ENCODE assay signal across 14 cellular contexts in the genomic region with DNA sequence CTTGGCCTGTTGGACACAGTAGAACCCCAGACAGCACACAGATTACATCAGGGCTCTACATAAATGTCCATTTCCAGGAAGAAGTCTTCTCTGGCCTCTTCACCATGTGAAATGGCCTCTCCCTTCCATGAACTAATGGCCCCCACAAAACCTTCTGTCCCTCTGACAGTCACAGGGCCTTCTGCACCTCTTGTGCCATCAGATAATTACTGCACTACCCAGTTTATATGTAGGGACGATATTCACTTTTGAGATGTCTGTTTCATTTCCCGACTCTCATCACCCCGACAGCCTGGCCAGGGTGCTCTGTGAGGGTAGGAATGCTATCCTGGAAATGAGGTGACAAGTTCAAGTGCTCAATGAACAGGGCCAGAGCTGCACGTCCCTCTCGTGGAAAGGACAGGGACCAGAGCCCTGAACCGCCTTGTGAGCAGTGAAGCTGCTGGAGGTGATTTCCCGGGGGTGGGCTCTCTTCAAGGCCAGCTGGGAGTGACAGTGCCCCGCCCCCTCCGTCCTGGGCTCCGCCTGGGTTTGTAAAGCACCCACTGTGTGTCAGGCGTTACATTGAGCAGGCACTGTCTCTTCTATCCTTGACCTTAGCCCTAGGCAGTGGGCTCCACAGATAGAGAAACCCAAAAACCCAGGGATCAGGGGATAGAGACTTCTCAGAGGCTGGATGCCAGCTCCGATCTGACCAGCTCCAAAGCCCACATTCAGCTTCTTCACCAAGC. TPM values are rescaled to one million over a fixed set of nuclear protein-coding genes. Genes with fewer than 3 reads are reported as not detected.
DNase-seq lines count a peak whose midpoint lies in the region; ATAC-seq and TF ChIP-seq lines count a peak whose summit lies in the region.
"Had no signal": no experiment of that assay in that cellular context is flagged by ENCODE, and none has a peak within 500 bp of the region (broad histone marks: within the 10 kb centered on the region; RNA-seq: fewer than 3 reads in every experiment).

No MANE protein-coding gene starts in this region.

- CTCF ChIA-PET in activated CD8-positive, alpha-beta memory T cell treated with anti-CD3 and anti-CD28 coated beads, Interleukin-2, amount 10 ng/mL, durations not matched to agents 7 days and 5 days (lab: Charles Lee): interaction anchor here (0.7 to 2.4 kb wide), 9 partner anchors 11 to 99 kb away, joined by 3 to 12 read pairs (median 5); no protein-coding TSS in a partner anchor

- H3K4me1 ChIP-seq in osteoblast (ENCODE audit: insufficient read depth, low read length): no peaks in the 10 kb centered on the region

- H3K9me3 Mint-ChIP-seq in activated CD8-positive, alpha-beta memory T cell treated with anti-CD3 and anti-CD28 coated beads, Interleukin-2, amount 10 ng/mL, durations not matched to agents 7 days and 5 days (ENCODE audit: low read depth): no peaks in the 10 kb centered on the region

- H3K27me3 ChIP-seq in osteoblast (ENCODE audit: insufficient read depth, low read length): peaks cover 29% of the 10 kb centered on the region

- no peak overlapping the region for H2AFZ ChIP-seq in osteoblast (ENCODE audit: low read length)

- H3K36me3 ChIP-seq in osteoblast (ENCODE audit: insufficient read depth, low read length): no peaks in the 10 kb centered on the region
- H3K36me3 ChIP-seq: esophagus squamous epithelium, thoracic aorta had no signal

- no peak overlapping the region for H3K4me3 ChIP-seq in osteoblast (ENCODE audit: insufficient read depth, low read length)
- H3K4me3 ChIP-seq: coronary artery, HAP-1, thoracic aorta had no signal

- no peak for DNase-seq in activated CD8-positive, alpha-beta memory T cell treated with anti-CD3 and anti-CD28 coated beads, Interleukin-2, amount 10 ng/mL, durations not matched to agents 7 days and 5 days
- no peak for DNase-seq in activated CD8-positive, alpha-beta memory T cell treated with anti-CD3 and anti-CD28 coated beads, Interleukin-2, amount 50 U/mL, for 48 hours
- no peak for DNase-seq in T-helper 17 cell
- peak; percentile 69 for DNase-seq in Right ventricle myocardium superior
- peak; percentile 70 for DNase-seq in osteoblast (ENCODE audit: insufficient read length, low spot score, missing footprints)
- DNase-seq: esophagus squamous epithelium, NCI-H1930, T-helper 9 cell had no signal

- H3K79me2 ChIP-seq in osteoblast (ENCODE audit: insufficient read depth, low read length): no peaks in the 10 kb centered on the region

- no peak overlapping the region for H3K4me2 ChIP-seq in osteoblast (ENCODE audit: insufficient read depth, low read length)

- H3K36me3 Mint-ChIP-seq in activated CD8-positive, alpha-beta memory T cell treated with anti-CD3 and anti-CD28 coated beads, Interleukin-2, amount 10 ng/mL, durations not matched to agents 7 days and 5 days: peaks cover 21% of the 10 kb centered on the region
- H3K36me3 Mint-ChIP-seq in T-helper 17 cell (ENCODE audit: low read depth): peaks cover 12% of the 10 kb centered on the region

- ATAC-seq in activated CD8-positive, alpha-beta memory T cell treated with anti-CD3 and anti-CD28 coated beads, Interleukin-2, amount 10 ng/mL, durations not matched to agents 7 days and 5 days: no peak
- no peak for ATAC-seq in T-helper 17 cell
- peak; percentile 9 for ATAC-seq in Right ventricle myocardium superior (ENCODE audit: poor library complexity)
- ATAC-seq in activated CD4-positive, CD25-positive, alpha-beta regulatory T cell treated with anti-CD3 and anti-CD28 coated beads, Interleukin-2, amount 50 U/mL, for 24 hours: no peak
- no peak for ATAC-seq in GM21723 (IDR thresholded peaks at IDR 0.05; ENCODE audit: unreplicated experiment)
- no peak for ATAC-seq in HG03439 (IDR thresholded peaks at IDR 0.05; ENCODE audit: unreplicated experiment)

- no peaks in the 10 kb centered on the region for H4K20me1 ChIP-seq in osteoblast (ENCODE audit: insufficient read depth, low read length)

- H3K4me1 Mint-ChIP-seq in activated CD8-positive, alpha-beta memory T cell treated with anti-CD3 and anti-CD28 coated beads, Interleukin-2, amount 10 ng/mL, durations not matched to agents 7 days and 5 days: peaks cover 23% of the 10 kb centered on the region
- H3K4me1 Mint-ChIP-seq in T-helper 17 cell: peaks cover 25% of the 10 kb centered on the region

- peak overlapping the region; percentile 97 for H3K27ac Mint-ChIP-seq in activated CD8-positive, alpha-beta memory T cell treated with anti-CD3 and anti-CD28 coated beads, Interleukin-2, amount 10 ng/mL, durations not matched to agents 7 days and 5 days
- peak overlapping the region; percentile 92 for H3K27ac Mint-ChIP-seq in T-helper 17 cell

- H3K9me3 ChIP-seq in T-helper 17 cell (ENCODE audit: control insufficient read depth, low read length, poor library complexity, severe bottlenecking) (no peaks in the 10 kb centered on the region), osteoblast (ENCODE audit: low read depth, low read length) (no peaks in the 10 kb centered on the region)
- H3K9me3 ChIP-seq: esophagus squamous epithelium, HAP-1, thoracic aorta had no signal

- peak overlapping the region; percentile 78 for H3K4me3 Mint-ChIP-seq in activated CD8-positive, alpha-beta memory T cell treated with anti-CD3 and anti-CD28 coated beads, Interleukin-2, amount 10 ng/mL, durations not matched to agents 7 days and 5 days
- H3K4me3 Mint-ChIP-seq in T-helper 17 cell: peak overlapping the region; percentile 95

- H3K27ac ChIP-seq in osteoblast (ENCODE audit: low read depth, low read length): no peak overlapping the region
- H3K27ac ChIP-seq: coronary artery, thoracic aorta had no signal

- H3K27me3 Mint-ChIP-seq in activated CD8-positive, alpha-beta memory T cell treated with anti-CD3 and anti-CD28 coated beads, Interleukin-2, amount 10 ng/mL, durations not matched to agents 7 days and 5 days: peaks cover 25% of the 10 kb centered on the region
- peaks cover 9% of the 10 kb centered on the region for H3K27me3 Mint-ChIP-seq in T-helper 17 cell

- TF ChIP-seq CTCF in osteoblast (IDR thresholded peaks at IDR 0.05; ENCODE audit: extremely low read depth, low read depth, low read length): no peak

- intact Hi-C loops in Right ventricle myocardium superior (cut with DNase I): loop anchor here (5.0 kb wide), 2 partner anchors 42 to 102 kb away; no protein-coding TSS in a partner anchor

RNA-seq across cellular contexts. Expression of gene FAM78A, which starts 3.1 kb away (rescaled TPM):
- 10 to 100 TPM; 76.8 to 80.0 TPM for total RNA-seq in activated CD8-positive, alpha-beta memory T cell treated with anti-CD3 and anti-CD28 coated beads, Interleukin-2, amount 10 ng/mL, durations not matched to agents 7 days and 5 days
- 10 to 100 TPM; 59.5 to 60.4 TPM for total RNA-seq in T-helper 17 cell
- total RNA-seq in Right ventricle myocardium superior: 55.7 TPM
- 0.36 and 0.59 TPM in 2 replicates for total RNA-seq in osteoblast

RNA-seq across cellular contexts. Expression of gene PLPP7, which starts 10.2 kb away (rescaled TPM):
- total RNA-seq in activated CD8-positive, alpha-beta memory T cell treated with anti-CD3 and anti-CD28 coated beads, Interleukin-2, amount 10 ng/mL, durations not matched to agents 7 days and 5 days: not detected
- total RNA-seq in T-helper 17 cell (under 1 TPM in 1 of 2 donors, not detected in 1; 0.17 TPM), Right ventricle myocardium superior (115 TPM), osteoblast (16.3 and 18.0 TPM in 2 replicates)

Comparison
In these comparisons a context has a peak if more than half of its experiments do, and no peak if none do; other contexts are left out.
1. DNase-seq: peak in Right ventricle myocardium superior (single experiment) and osteoblast (single experiment); none in activated CD8-positive, alpha-beta memory T cell treated with anti-CD3 and anti-CD28 coated beads, Interleukin-2, amount 10 ng/mL, durations not matched to agents 7 days and 5 days (single experiment), activated CD8-positive, alpha-beta memory T cell treated with anti-CD3 and anti-CD28 coated beads, Interleukin-2, amount 50 U/mL, for 48 hours (single experiment) and T-helper 17 cell (0 of 3).
2. RNA of gene FAM78A, which starts 3.1 kb away (total RNA-seq): 76.8 to 80.0 TPM in activated CD8-positive, alpha-beta memory T cell treated with anti-CD3 and anti-CD28 coated beads, Interleukin-2, amount 10 ng/mL, durations not matched to agents 7 days and 5 days, 59.5 to 60.4 TPM in T-helper 17 cell and 55.7 TPM in Right ventricle myocardium superior (single experiment); 0.36 to 0.59 TPM in osteoblast; every median in the first group is over 10 times any median in the second.
3. RNA of gene PLPP7, which starts 10.2 kb away (total RNA-seq): 115 TPM in Right ventricle myocardium superior (single experiment) and 16.3 to 18.0 TPM in osteoblast; 0.17 TPM in T-helper 17 cell and not detected in activated CD8-positive, alpha-beta memory T cell treated with anti-CD3 and anti-CD28 coated beads, Interleukin-2, amount 10 ng/mL, durations not matched to agents 7 days and 5 days; every median in the first group is over 10 times any median in the second.